ENCODE assay signal across 8 cellular contexts in genomic region chr17:56832446-56832845, GRCh38. TPM values are rescaled to one million over a fixed set of nuclear protein-coding genes. Genes with fewer than 3 reads are reported as not detected.
A peak's percentile ranks its signal among the peaks of the same experiment; 100 is the strongest.
DNase-seq lines count a peak whose midpoint lies in the region; ATAC-seq and TF ChIP-seq lines count a peak whose summit lies in the region.

No MANE protein-coding gene starts in this region.

- no peak for TF ChIP-seq CTCF in DND-41 (IDR thresholded peaks at IDR 0.05; ENCODE audit: borderline replicate concordance, extremely low read depth, low read length, poor library complexity, severe bottlenecking)

- H3K4me1 ChIP-seq in DND-41 (ENCODE audit: insufficient read depth, low read length) (peaks cover 56% of the 10 kb centered on the region), ectodermal cell (ENCODE audit: control insufficient read depth, insufficient read depth, low read length) (no peaks in the 10 kb centered on the region), neuron (ENCODE audit: insufficient read depth, low read length) (peaks cover 5% of the 10 kb centered on the region), right cardiac atrium (ENCODE audit: control insufficient read depth, insufficient read depth, low read length) (no peaks in the 10 kb centered on the region)

- peaks cover 43% of the 10 kb centered on the region for H3K79me2 ChIP-seq in DND-41 (ENCODE audit: insufficient read depth, low read length)

- no peak for ATAC-seq in DND-41 (ENCODE audit: insufficient read depth, low read depth)
- ATAC-seq in HG03196 (IDR thresholded peaks at IDR 0.05; ENCODE audit: unreplicated experiment), result no peak
- ATAC-seq in right cardiac atrium, result no peak

- intact Hi-C loops in right cardiac atrium (cut with DNase I), result loop anchor here in 1 of 4 donors (5.0 kb wide), 1 partner anchor 80 kb away; the partner anchor contains the start of gene TRIM25

- H3K27ac ChIP-seq in DND-41 (ENCODE audit: low read length) (peak overlapping the region; percentile 44), ectodermal cell (ENCODE audit: insufficient read depth, low read depth, low read length, poor library complexity, severe bottlenecking) (no peak overlapping the region), right cardiac atrium (ENCODE audit: low read length) (no peak overlapping the region)

- H3K9ac ChIP-seq in DND-41 (ENCODE audit: low read depth, low read length), result peak overlapping the region; percentile 67

- H4K20me1 ChIP-seq in DND-41 (ENCODE audit: insufficient read depth, low read length), result peaks cover 24% of the 10 kb centered on the region

- WGBS in ectodermal cell, 2 experiments, result 62 to 64% methylated on average over 4 of the region's 4 CpGs
- WGBS in right cardiac atrium, result 59% methylated on average over 4 of the region's 4 CpGs

- H3K36me3 ChIP-seq in DND-41 (ENCODE audit: insufficient read depth, low read length) (peaks cover 33% of the 10 kb centered on the region), MG63 (peaks cover 18% of the 10 kb centered on the region), ectodermal cell (ENCODE audit: control insufficient read depth, insufficient read depth, low read length) (no peaks in the 10 kb centered on the region), neuron (ENCODE audit: insufficient read depth, low read length) (no peaks in the 10 kb centered on the region)

- H2AFZ ChIP-seq in DND-41 (ENCODE audit: low read depth, low read length) (no peak overlapping the region; the same call in 1 of the 2 replicates), neuron (ENCODE audit: low read depth, low read length) (no peak overlapping the region)

- H3K4me2 ChIP-seq in DND-41 (ENCODE audit: insufficient read depth, low read length), result peak overlapping the region; percentile 87

- H3K9me3 ChIP-seq in DND-41 (ENCODE audit: insufficient read depth, low read length, severe bottlenecking) (no peaks in the 10 kb centered on the region), MG63 (no peaks in the 10 kb centered on the region), ectodermal cell (ENCODE audit: control insufficient read depth, low read length) (no peaks in the 10 kb centered on the region), neuron (ENCODE audit: low read length) (peaks cover 4% of the 10 kb centered on the region), right cardiac atrium (ENCODE audit: control insufficient read depth, low read length) (no peaks in the 10 kb centered on the region)

- no peaks in the 10 kb centered on the region for H3K27me3 ChIP-seq in DND-41 (ENCODE audit: insufficient read depth, low read length, poor library complexity)
- H3K27me3 ChIP-seq in MG63, result no peaks in the 10 kb centered on the region
- peaks cover 53% of the 10 kb centered on the region for H3K27me3 ChIP-seq in ectodermal cell (ENCODE audit: control insufficient read depth, insufficient read depth, low read length, poor library complexity, severe bottlenecking)
- H3K27me3 ChIP-seq in neuron (ENCODE audit: insufficient read depth, low read length), result no peaks in the 10 kb centered on the region
- no peaks in the 10 kb centered on the region for H3K27me3 ChIP-seq in right cardiac atrium (ENCODE audit: control insufficient read depth, insufficient read depth)

- no peak for DNase-seq in DND-41
- DNase-seq in MG63, result no peak
- DNase-seq in COLO829 (ENCODE audit: low spot score), result no peak
- no peak for DNase-seq in activated gamma-delta T cell (lab: John Stamatoyannopoulos, UW)
- no peak for DNase-seq in right cardiac atrium

- H3K4me3 ChIP-seq in DND-41 (ENCODE audit: low read depth in 1 of 2, low read length in 2 of 2) (peak overlapping the region; percentile 33 to 75), MG63 (peak overlapping the region; percentile 69), ectodermal cell (ENCODE audit: insufficient read depth, low read depth, low read length) (peak overlapping the region; percentile 50), neuron (ENCODE audit: low read length) (peak overlapping the region; percentile 62), right cardiac atrium (ENCODE audit: low read length) (no peak overlapping the region)

RNA-seq across cellular contexts. Expression of gene C17orf67, which starts 1.3 kb away (rescaled TPM):
- total RNA-seq in MG63 (2014; rRNA removed; shearing (Covaris generic); ENCODE audit: low replicate concordance), result 0.63 TPM in 1 of 2 replicates, not detected in the other
- 1.4 TPM for polyA plus RNA-seq in ectodermal cell (2013, experiment 1 of 4)
- 1.3 TPM for polyA plus RNA-seq in ectodermal cell (2013, experiment 2 of 4)
- 1.3 TPM for polyA plus RNA-seq in ectodermal cell (2013, experiment 3 of 4)
- polyA plus RNA-seq in ectodermal cell (2013, experiment 4 of 4), result 0.93 TPM
- 1 to 10 TPM in 2 of 4 donors, under 1 TPM in 2; 0.65 to 1.3 (median 1.0) TPM for total RNA-seq in right cardiac atrium
- polyA plus RNA-seq in right cardiac atrium, result 0.43 TPM

RNA-seq across cellular contexts. Expression of gene DGKE, which starts 1.5 kb away (rescaled TPM):
- 4.0 and 7.9 TPM in 2 replicates for total RNA-seq in MG63 (2014; rRNA removed; shearing (Covaris generic); ENCODE audit: low replicate concordance)
- 2.0 TPM for polyA plus RNA-seq in ectodermal cell (2013, experiment 1 of 4)
- 2.2 TPM for polyA plus RNA-seq in ectodermal cell (2013, experiment 2 of 4)
- 1.2 TPM for polyA plus RNA-seq in ectodermal cell (2013, experiment 3 of 4)
- 2.2 TPM for polyA plus RNA-seq in ectodermal cell (2013, experiment 4 of 4)
- 1 to 10 TPM; 4.7 to 6.0 (median 5.7) TPM for total RNA-seq in right cardiac atrium
- 2.4 TPM for polyA plus RNA-seq in right cardiac atrium
